5 cellular contexts compared by ENCODE assay signal in the genomic region with DNA sequence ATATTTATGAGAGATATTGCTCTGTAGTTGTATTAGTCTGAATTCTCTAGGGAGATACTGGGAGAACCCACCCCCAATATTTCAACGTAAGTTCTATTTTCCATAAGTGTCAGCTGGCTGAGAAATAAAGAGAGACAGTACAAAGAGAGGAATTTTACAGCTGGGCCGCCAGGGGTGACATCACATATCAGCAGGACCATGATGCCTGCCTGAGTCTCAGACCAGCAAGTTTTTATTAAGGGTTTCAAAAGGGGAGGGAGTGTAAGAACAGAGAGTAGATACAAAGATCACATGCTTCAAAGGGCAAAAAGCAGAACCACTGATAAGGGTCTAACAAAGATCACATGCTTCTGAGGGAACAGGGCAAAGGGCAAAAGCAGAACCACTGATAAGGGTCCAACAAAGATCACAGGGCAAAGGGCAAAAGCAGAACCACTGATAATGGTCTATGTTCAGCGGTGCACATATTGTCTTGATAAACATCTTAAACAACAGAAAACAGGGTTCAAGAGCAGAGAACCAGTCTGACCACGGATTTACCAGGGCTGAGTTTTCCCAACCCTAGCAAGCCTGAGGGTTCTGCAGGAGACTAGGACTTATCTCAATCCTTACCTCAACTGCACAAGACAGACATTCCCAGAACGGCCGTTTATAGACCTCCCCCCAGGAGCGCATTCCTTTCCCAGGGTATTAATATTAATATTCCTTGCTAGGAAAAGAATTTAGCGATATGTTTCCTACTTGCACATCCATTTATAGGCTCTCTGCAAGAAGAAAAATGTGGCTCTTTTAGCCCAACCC. TPM values are rescaled to one million over a fixed set of nuclear protein-coding genes. Genes with fewer than 3 reads are reported as not detected.
DNase-seq lines count a peak whose midpoint lies in the region; ATAC-seq and TF ChIP-seq lines count a peak whose summit lies in the region.
"Not testable (repeated sequence)": the region's sequence is repeated elsewhere in the genome, so short reads cannot be mapped to it uniquely, and the experiment has no call there.

No MANE protein-coding gene starts in this region.

- not testable (repeated sequence) for H3K79me2 ChIP-seq in DND-41 (ENCODE audit: insufficient read depth, low read length)
- peaks cover 10% of the 10 kb centered on the region for H3K79me2 ChIP-seq in hepatocyte

- CTCF ChIA-PET in HEK293 (lab: Yijun Ruan, JAX): not testable (repeated sequence)

- not testable (repeated sequence) for H3K4me3 ChIP-seq in DND-41 (ENCODE audit: low read depth in 1 of 2, low read length in 2 of 2); HEK293 (ENCODE audit: low read depth, low read length); hepatocyte; liver (ENCODE audit: low read depth in 1 of 3, low read length in 3 of 3)

- H3K4me1 ChIP-seq in DND-41 (ENCODE audit: insufficient read depth, low read length): peaks cover 14% of the 10 kb centered on the region
- H3K4me1 ChIP-seq in HEK293 (ENCODE audit: control insufficient read depth, insufficient read depth, low read length); hepatocyte (ENCODE audit: insufficient read depth); liver (ENCODE audit: control insufficient read depth in 4 of 4, insufficient read depth in 4 of 4, low read length in 3 of 4): not testable (repeated sequence)

- H3K36me3 ChIP-seq in DND-41 (ENCODE audit: insufficient read depth, low read length); HEK293 (ENCODE audit: control insufficient read depth in 2 of 2, insufficient read depth in 1 of 2, low read length in 2 of 2); hepatocyte (replicated peaks; ENCODE audit: insufficient read depth, low read depth); liver (ENCODE audit: control insufficient read depth in 4 of 4, insufficient read depth in 3 of 4, low read depth in 1 of 4, low read length in 3 of 4): not testable (repeated sequence)

- H4K20me1 ChIP-seq in DND-41 (ENCODE audit: insufficient read depth, low read length); hepatocyte (ENCODE audit: insufficient read depth, poor library complexity, severe bottlenecking): not testable (repeated sequence)

- POLR2A ChIA-PET in HEK293 (lab: Yijun Ruan, JAX): not testable (repeated sequence)

- TF ChIP-seq RAD21 in liver (IDR thresholded peaks at IDR 0.05): not testable (repeated sequence)

- H3K27ac ChIP-seq in DND-41 (ENCODE audit: low read length); HEK293 (ENCODE audit: extremely low read depth, low read depth, low read length); liver (ENCODE audit: low read depth in 1 of 2, low read length in 2 of 2): not testable (repeated sequence)
- H3K27ac ChIP-seq in hepatocyte: peak overlapping the region; percentile 46

- H3K9ac ChIP-seq in DND-41 (ENCODE audit: low read depth, low read length); liver (ENCODE audit: low read depth in 1 of 2, low read length in 2 of 2): not testable (repeated sequence)

- H3K27me3 ChIP-seq in DND-41 (ENCODE audit: insufficient read depth, low read length, poor library complexity); hepatocyte; liver (ENCODE audit: control insufficient read depth in 4 of 4, insufficient read depth in 4 of 4, low read length in 3 of 4): not testable (repeated sequence)

- not testable (repeated sequence) for ATAC-seq in DND-41 (ENCODE audit: insufficient read depth, low read depth)

- TF ChIP-seq CTCF in DND-41 (IDR thresholded peaks at IDR 0.05; ENCODE audit: borderline replicate concordance, extremely low read depth, low read length, poor library complexity, severe bottlenecking); HEK293 (tag by site-specific recombination; IDR thresholded peaks at IDR 0.05); hepatocyte (IDR thresholded peaks at IDR 0.05; ENCODE audit: poor library complexity); liver (IDR thresholded peaks at IDR 0.05; ENCODE audit: low read depth, low read length, missing input control): not testable (repeated sequence)

- H3K4me2 ChIP-seq in DND-41 (ENCODE audit: insufficient read depth, low read length); hepatocyte: not testable (repeated sequence)

- H2AFZ ChIP-seq in DND-41 (ENCODE audit: low read depth, low read length); hepatocyte: not testable (repeated sequence)

- H3K9me3 ChIP-seq in DND-41 (ENCODE audit: insufficient read depth, low read length, severe bottlenecking) (peaks cover 20% of the 10 kb centered on the region), hepatocyte (ENCODE audit: low read depth) (peaks cover 12% of the 10 kb centered on the region)
- not testable (repeated sequence) for H3K9me3 ChIP-seq in HEK293 (ENCODE audit: control insufficient read depth, insufficient read depth, low read depth, low read length); liver (ENCODE audit: control insufficient read depth in 4 of 4, low read length in 3 of 4)

- not testable (repeated sequence) for H3K9me2 ChIP-seq in hepatocyte (replicated peaks; ENCODE audit: insufficient read depth)

- WGBS in hepatocyte (ENCODE audit: low lambda C conversion rate, missing lambda C conversion rate): 79% methylated on average over 8 of the region's 8 CpGs
- 85% methylated on average over 8 of the region's 8 CpGs for WGBS in liver

- peak; percentile 40 for DNase-seq in DND-41
- peak; percentile 54 for DNase-seq in OCI-M1 (lab: John Stamatoyannopoulos, UW)
- not testable (repeated sequence) for DNase-seq in hepatocyte (ENCODE audit: low spot score)

TF ChIP-seq in HEK293, 187 proteins besides CTCF, POLR2A, EP300 and RAD21:
- peak; percentile 47 for TF ChIP-seq SETDB1 (IDR thresholded peaks at IDR 0.05; ENCODE audit: insufficient read length, low read length)
TF ChIP-seq in HEK293: peak in this region for 1; not testable (repeated sequence) for 186.

TF ChIP-seq in liver, 16 proteins besides CTCF, POLR2A, EP300 and RAD21:
- TF ChIP-seq, protein P1, sequence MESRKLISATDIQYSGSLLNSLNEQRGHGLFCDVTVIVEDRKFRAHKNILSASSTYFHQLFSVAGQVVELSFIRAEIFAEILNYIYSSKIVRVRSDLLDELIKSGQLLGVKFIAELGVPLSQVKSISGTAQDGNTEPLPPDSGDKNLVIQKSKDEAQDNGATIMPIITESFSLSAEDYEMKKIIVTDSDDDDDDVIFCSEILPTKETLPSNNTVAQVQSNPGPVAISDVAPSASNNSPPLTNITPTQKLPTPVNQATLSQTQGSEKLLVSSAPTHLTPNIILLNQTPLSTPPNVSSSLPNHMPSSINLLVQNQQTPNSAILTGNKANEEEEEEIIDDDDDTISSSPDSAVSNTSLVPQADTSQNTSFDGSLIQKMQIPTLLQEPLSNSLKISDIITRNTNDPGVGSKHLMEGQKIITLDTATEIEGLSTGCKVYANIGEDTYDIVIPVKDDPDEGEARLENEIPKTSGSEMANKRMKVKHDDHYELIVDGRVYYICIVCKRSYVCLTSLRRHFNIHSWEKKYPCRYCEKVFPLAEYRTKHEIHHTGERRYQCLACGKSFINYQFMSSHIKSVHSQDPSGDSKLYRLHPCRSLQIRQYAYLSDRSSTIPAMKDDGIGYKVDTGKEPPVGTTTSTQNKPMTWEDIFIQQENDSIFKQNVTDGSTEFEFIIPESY (IDR thresholded peaks at IDR 0.05): peak; percentile 25
- peak in 1 of 2 donors; percentile 64 for TF ChIP-seq RXRA (IDR thresholded peaks at IDR 0.05)
- TF ChIP-seq HNF4A (conservative IDR thresholded peaks at IDR 0.05): peak; percentile 60 to 78
TF ChIP-seq in liver: peak in this region for 3; not testable (repeated sequence) for 13.

RNA-seq across cellular contexts. Expression of a gene that starts 18.3 kb away (rescaled TPM):
- total RNA-seq in hepatocyte (37.6 and 37.9 TPM in 2 replicates), liver (10 to 100 TPM; 45.8 to 78.1 TPM)
- polyA plus RNA-seq in hepatocyte (28.4 and 30.2 TPM in 2 replicates), liver (10 to 100 TPM; 46.6 to 49.0 TPM)

RNA-seq across cellular contexts. Expression of a gene that starts 18.5 kb away (rescaled TPM):
- total RNA-seq in hepatocyte: 23.0 and 25.3 TPM in 2 replicates
- 18.7 and 21.6 TPM in 2 replicates for polyA plus RNA-seq in hepatocyte
- total RNA-seq in liver: 10 to 100 TPM; 13.4 to 46.9 TPM
- 10 to 100 TPM; 28.2 to 36.2 TPM for polyA plus RNA-seq in liver
